In genomic region chr4:70838972-70839536, GRCh38 we compare ENCODE assay signal across 8 cellular contexts. TPM values are rescaled to one million over a fixed set of nuclear protein-coding genes. Genes with fewer than 3 reads are reported as not detected.
DNase-seq lines count a peak whose midpoint lies in the region; ATAC-seq and TF ChIP-seq lines count a peak whose summit lies in the region.

No MANE protein-coding gene starts in this region.

- peak in 1 of 2 donors; percentile 33 for TF ChIP-seq RAD21 in liver (IDR thresholded peaks at IDR 0.05)

- peaks cover 0 to 9% (median 5%) of the 10 kb centered on the region in 4 donors for H3K36me3 ChIP-seq in liver (ENCODE audit: control insufficient read depth in 4 of 4, insufficient read depth in 3 of 4, low read depth in 1 of 4, low read length in 3 of 4)

- peaks cover 4 to 14% (median 5%) of the 10 kb centered on the region in 4 donors for H3K4me1 ChIP-seq in liver (ENCODE audit: control insufficient read depth in 4 of 4, insufficient read depth in 4 of 4, low read length in 3 of 4)

- H3K9ac ChIP-seq in liver (ENCODE audit: low read depth in 1 of 2, low read length in 2 of 2), result peak overlapping the region; percentile 81 to 93

- under 1% methylated on average over 63 of the region's 63 CpGs for WGBS in liver

- peak overlapping the region; percentile 68 to 99 (median 83) for H3K4me3 ChIP-seq in liver (ENCODE audit: low read depth in 1 of 3, low read length in 3 of 3)

- peak overlapping the region; percentile 81 to 91 for H3K27ac ChIP-seq in liver (ENCODE audit: low read depth in 1 of 2, low read length in 2 of 2)

- H3K27me3 ChIP-seq in liver (ENCODE audit: control insufficient read depth in 4 of 4, insufficient read depth in 4 of 4, low read length in 3 of 4), result no peaks in the 10 kb centered on the region

- ATAC-seq in GM18520 (IDR thresholded peaks at IDR 0.05; ENCODE audit: unreplicated experiment), result peak; percentile 34
- peak; percentile 58 for ATAC-seq in HG03045 (IDR thresholded peaks at IDR 0.05; ENCODE audit: unreplicated experiment)

- H3K9me3 ChIP-seq in liver (ENCODE audit: control insufficient read depth in 4 of 4, low read length in 3 of 4), result no peaks in the 10 kb centered on the region

- TF ChIP-seq CTCF in liver (IDR thresholded peaks at IDR 0.05; ENCODE audit: low read depth, low read length, missing input control), result no peak

- DNase-seq in 8988T, result peak; percentile 40
- peak; percentile 31 for DNase-seq in NCI-H2171 treated with DMSO at 0.1 percent for 48 hours (lab: John Stamatoyannopoulos, UW)
- peak; percentile 57 for DNase-seq in activated CD4-positive, alpha-beta T cell treated with anti-CD3 and anti-CD28 coated beads, Interleukin-2, amount 50 U/mL, for 1 hour
- peak; percentile 42 for DNase-seq in dedifferentiated amniotic fluid mesenchymal stem cell (ENCODE audit: extremely low spot score)
- peak; percentile 70 for DNase-seq in stimulated activated CD4-positive, alpha-beta T cell treated with anti-CD3 and anti-CD28 coated beads, Interleukin-4, amount 100 ng/mL, for 1 hour

TF ChIP-seq in liver, 16 proteins besides CTCF, POLR2A, EP300 and RAD21:
- TF ChIP-seq GABPA (IDR thresholded peaks at IDR 0.05 in 1 of 2, conservative IDR thresholded peaks at IDR 0.05 in 1 of 2), result no peak
- TF ChIP-seq EGR1 (IDR thresholded peaks at IDR 0.05; ENCODE audit: low read depth in 2 of 2), result peak in 1 of 2 donors; percentile 39
- no peak for TF ChIP-seq FOXA1 (IDR thresholded peaks at IDR 0.05)
- TF ChIP-seq REST (IDR thresholded peaks at IDR 0.05), result peak; percentile 46

RNA-seq across cellular contexts. Expression of gene GRSF1, which starts 0.6 kb away (rescaled TPM):
- 10 to 100 TPM; 22.5 to 30.4 TPM for total RNA-seq in liver
- polyA plus RNA-seq in liver, result 10 to 100 TPM; 26.7 to 29.3 TPM

Comparison
In these comparisons a context has a peak if more than half of its experiments do, and no peak if none do; other contexts are left out.
1. Peak in every context shown above with its lines: DNase-seq, ATAC-seq, H3K4me3 ChIP-seq and H3K27ac ChIP-seq.